9 cellular contexts compared by ENCODE assay signal in genomic region chr22:30245181-30245984, GRCh38. TPM values are rescaled to one million over a fixed set of nuclear protein-coding genes. Genes with fewer than 3 reads are reported as not detected.
A peak's percentile ranks its signal among the peaks of the same experiment; 100 is the strongest.
DNase-seq lines count a peak whose midpoint lies in the region; ATAC-seq and TF ChIP-seq lines count a peak whose summit lies in the region.
"Had no signal": no experiment of that assay in that cellular context is flagged by ENCODE, and none has a peak within 500 bp of the region (broad histone marks: within the 10 kb centered on the region; RNA-seq: fewer than 3 reads in every experiment).

No MANE protein-coding gene starts in this region.

- peak overlapping the region; percentile 75 for H3K4me3 ChIP-seq in AG04449 (ENCODE audit: low read depth, low read length)
- H3K4me3 ChIP-seq in choroid plexus epithelial cell (ENCODE audit: low read depth, low read length) = peak overlapping the region; percentile 78

- ATAC-seq in naive thymus-derived CD8-positive, alpha-beta T cell = no peak
- ATAC-seq in HG03378 (IDR thresholded peaks at IDR 0.05; ENCODE audit: unreplicated experiment) = no peak

- H3K9me3 Mint-ChIP-seq in naive thymus-derived CD8-positive, alpha-beta T cell = no peaks in the 10 kb centered on the region

- peaks cover 2 to 34% (median 13%) of the 10 kb centered on the region in 5 donors for H3K27me3 Mint-ChIP-seq in naive thymus-derived CD8-positive, alpha-beta T cell

- peaks cover 23 to 38% (median 30%) of the 10 kb centered on the region in 4 donors for H3K4me1 Mint-ChIP-seq in naive thymus-derived CD8-positive, alpha-beta T cell

- peak overlapping the region in 1 of 10 donors; percentile 73 for H3K27ac Mint-ChIP-seq in naive thymus-derived CD8-positive, alpha-beta T cell

- POLR2A ChIA-PET in AG04449 (lab: Yijun Ruan, JAX) = interaction anchor here (1.3 to 1.5 kb wide), 2 partner anchors 10 to 49 kb away, joined by 4 to 7 read pairs; no protein-coding TSS in a partner anchor
- POLR2A ChIA-PET in naive thymus-derived CD8-positive, alpha-beta T cell (lab: Charles Lee) = no interaction called here

- H3K4me3 Mint-ChIP-seq in naive thymus-derived CD8-positive, alpha-beta T cell = peak overlapping the region; percentile 55 to 90 (median 82)

- DNase-seq in AG04449 (ENCODE audit: low read depth, low spot score) (no peak), LHCN-M2 (ENCODE audit: low read depth) (peak; percentile 46), choroid plexus epithelial cell (ENCODE audit: low read depth) (no peak), COR-L47 (lab: John Stamatoyannopoulos, UW) (no peak), nucleus accumbens (lab: John Stamatoyannopoulos, UW) (no peak), GM19238 (ENCODE audit: insufficient read length, low spot score) (no peak)
- no peak for DNase-seq in naive thymus-derived CD8-positive, alpha-beta T cell

- TF ChIP-seq CTCF in AG04449 (IDR thresholded peaks at IDR 0.05; ENCODE audit: insufficient read depth, low read length, missing control alignments) (no peak), choroid plexus epithelial cell (conservative IDR thresholded peaks at IDR 0.05; ENCODE audit: low read depth, low read length) (no peak)

- CTCF ChIA-PET in AG04449 (lab: Yijun Ruan, JAX) = interaction anchor here (1.4 to 3.8 kb wide), 2 partner anchors 11 to 137 kb away, joined by 5 to 19 read pairs; no protein-coding TSS in a partner anchor

- H3K36me3 Mint-ChIP-seq in naive thymus-derived CD8-positive, alpha-beta T cell = no peaks in the 10 kb centered on the region

RNA-seq across cellular contexts. Expression of gene LIF, which starts 1.2 kb away (rescaled TPM):
- total RNA-seq in LHCN-M2 (2014; rRNA removed) = 23.1 and 23.3 TPM in 2 replicates
- polyA plus RNA-seq in LHCN-M2 (2012) = 63.2 TPM
- not detected for total RNA-seq in naive thymus-derived CD8-positive, alpha-beta T cell
- not detected for polyA plus RNA-seq in naive thymus-derived CD8-positive, alpha-beta T cell

RNA-seq across cellular contexts. Expression of gene OSM, which starts 21.3 kb away (rescaled TPM):
- total RNA-seq in LHCN-M2 (2014; rRNA removed) = not detected in 2 replicates
- not detected for polyA plus RNA-seq in LHCN-M2 (2012)
- 1 to 10 TPM in 1 of 2 experiments, under 1 TPM in 1; 0.81 to 1.1 TPM for total RNA-seq in naive thymus-derived CD8-positive, alpha-beta T cell
- 10 to 100 TPM in 1 of 3 donors, 1 to 10 TPM in 2; 4.4 to 11.6 (median 4.4) TPM for polyA plus RNA-seq in naive thymus-derived CD8-positive, alpha-beta T cell
- total RNA-seq: RPMI7951 had no signal

RNA-seq across cellular contexts. Expression of gene CASTOR1, which starts 43.9 kb away (rescaled TPM):
- total RNA-seq in LHCN-M2 (2014; rRNA removed) = 8.7 and 19.1 TPM in 2 replicates
- 18.3 TPM for polyA plus RNA-seq in LHCN-M2 (2012)
- 10 to 100 TPM; 18.0 to 20.4 TPM for total RNA-seq in naive thymus-derived CD8-positive, alpha-beta T cell
- polyA plus RNA-seq in naive thymus-derived CD8-positive, alpha-beta T cell = 10 to 100 TPM; 16.9 to 33.5 (median 20.8) TPM

Comparison
In these comparisons a context has a peak if more than half of its experiments do, and no peak if none do; other contexts are left out.
1. RNA of gene LIF, which starts 1.2 kb away (total RNA-seq): 23.1 to 23.3 TPM in LHCN-M2; not detected in naive thymus-derived CD8-positive, alpha-beta T cell; every median in the first group is over 10 times any median in the second.